Comparison of ENCODE assay signal across 14 cellular contexts in the genomic region with DNA sequence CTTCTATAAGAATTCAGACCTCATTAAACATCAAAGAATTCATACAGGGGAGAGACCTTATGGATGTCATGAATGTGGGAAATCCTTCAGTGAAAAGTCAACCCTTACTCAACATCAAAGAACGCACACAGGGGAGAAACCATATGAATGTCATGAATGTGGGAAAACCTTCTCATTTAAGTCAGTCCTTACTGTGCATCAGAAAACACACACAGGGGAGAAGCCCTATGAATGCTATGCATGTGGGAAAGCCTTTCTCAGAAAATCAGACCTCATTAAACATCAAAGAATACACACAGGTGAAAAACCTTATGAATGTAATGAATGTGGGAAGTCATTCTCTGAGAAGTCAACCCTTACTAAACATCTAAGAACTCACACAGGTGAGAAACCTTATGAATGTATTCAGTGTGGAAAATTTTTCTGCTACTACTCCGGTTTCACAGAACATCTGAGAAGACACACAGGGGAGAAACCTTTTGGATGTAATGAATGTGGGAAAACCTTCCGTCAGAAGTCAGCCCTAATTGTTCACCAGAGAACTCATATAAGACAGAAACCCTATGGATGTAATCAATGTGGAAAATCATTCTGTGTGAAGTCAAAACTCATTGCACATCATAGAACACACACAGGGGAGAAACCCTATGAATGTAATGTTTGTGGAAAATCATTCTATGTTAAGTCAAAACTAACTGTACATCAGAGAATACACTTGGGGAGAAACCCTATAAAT. TPM values are rescaled to one million over a fixed set of nuclear protein-coding genes. Genes with fewer than 3 reads are reported as not detected.
DNase-seq lines count a peak whose midpoint lies in the region; ATAC-seq, FAIRE-seq and TF ChIP-seq lines count a peak whose summit lies in the region.
"Had no signal": no experiment of that assay in that cellular context is flagged by ENCODE, and none has a peak within 500 bp of the region (broad histone marks: within the 10 kb centered on the region; RNA-seq: fewer than 3 reads in every experiment).

No MANE protein-coding gene starts in this region.

- H3K79me2 ChIP-seq in GM23338 (replicated peaks; ENCODE audit: insufficient read depth) (no peaks in the 10 kb centered on the region), astrocyte (ENCODE audit: insufficient read depth, low read length) (no peaks in the 10 kb centered on the region), MM.1S (ENCODE audit: low read length) (no peaks in the 10 kb centered on the region)

- H3K27me3 Mint-ChIP-seq in GM23338 (ENCODE audit: insufficient read depth, low read depth, poor library complexity) (peaks cover 6% of the 10 kb centered on the region), astrocyte (ENCODE audit: low read depth, unreplicated experiment) (no peaks in the 10 kb centered on the region)

- H3K4me1 ChIP-seq in A549 (no peaks in the 10 kb centered on the region), GM23338 (ENCODE audit: insufficient read depth) (no peaks in the 10 kb centered on the region), astrocyte (ENCODE audit: insufficient read depth, low read length) (no peaks in the 10 kb centered on the region), MM.1S (ENCODE audit: low read length) (no peaks in the 10 kb centered on the region)

- H3K27me3 ChIP-seq in GM23338 (ENCODE audit: insufficient read depth) (no peaks in the 10 kb centered on the region), astrocyte (ENCODE audit: insufficient read depth, low read length) (no peaks in the 10 kb centered on the region), MM.1S (replicated peaks; ENCODE audit: insufficient read depth, low read length) (no peaks in the 10 kb centered on the region)

- no peaks in the 10 kb centered on the region; the same call in 1 of the 2 replicates for H3F3A ChIP-seq in GM23338 (replicated peaks; ENCODE audit: low read depth)
- H3F3A ChIP-seq in MM.1S (ENCODE audit: insufficient read depth, low read length), result no peaks in the 10 kb centered on the region; the same call in 1 of the 2 replicates

- H3K27ac Mint-ChIP-seq in GM23338, result no peak overlapping the region
- no peak overlapping the region for H3K27ac Mint-ChIP-seq in astrocyte (ENCODE audit: unreplicated experiment)
- H3K27ac Mint-ChIP-seq: CD14-positive monocyte had no signal

- no peak for ATAC-seq in A549
- no peak for ATAC-seq in GM23338
- ATAC-seq in GM18907 (IDR thresholded peaks at IDR 0.05; ENCODE audit: unreplicated experiment), result no peak
- ATAC-seq: stimulated activated naive CD8-positive, alpha-beta T cell treated with anti-CD3 and anti-CD28 coated beads, Interleukin-15, Interleukin-2, amounts not matched to agents 100 U/mL and 50 U/mL, for 24 hours had no signal

- TF ChIP-seq CTCF in A549 (IDR thresholded peaks at IDR 0.05) (no peak), GM23338 (conservative IDR thresholded peaks at IDR 0.05; ENCODE audit: low read depth in 2 of 2) (no peak), astrocyte (IDR thresholded peaks at IDR 0.05; ENCODE audit: insufficient read depth, low read depth, low read length) (no peak), fibroblast of villous mesenchyme (IDR thresholded peaks at IDR 0.05; ENCODE audit: insufficient read depth, low read depth, low read length) (no peak), MM.1S (IDR thresholded peaks at IDR 0.05; ENCODE audit: low read length) (no peak)

- POLR2A ChIA-PET in A549 (lab: Yijun Ruan, JAX), result no interaction called here

- H4K20me1 ChIP-seq in GM23338 (replicated peaks; ENCODE audit: insufficient read depth) (no peaks in the 10 kb centered on the region), astrocyte (ENCODE audit: insufficient read depth, low read length) (no peaks in the 10 kb centered on the region), MM.1S (ENCODE audit: insufficient read depth, low read length) (no peaks in the 10 kb centered on the region)

- TF ChIP-seq POLR2A in A549 (IDR thresholded peaks at IDR 0.05; ENCODE audit: low read length), result no peak

- WGBS in A549 (ENCODE audit: missing lambda C conversion rate), result 90% methylated on average over 3 of the region's 3 CpGs

- H3K9ac ChIP-seq in astrocyte (ENCODE audit: low read length) (no peak overlapping the region), MM.1S (ENCODE audit: low read length) (no peak overlapping the region)

- peaks cover 94% of the 10 kb centered on the region for H3K36me3 Mint-ChIP-seq in GM23338 (ENCODE audit: low read depth)
- peaks cover 59% of the 10 kb centered on the region for H3K36me3 Mint-ChIP-seq in astrocyte (ENCODE audit: low read depth, unreplicated experiment)

- CTCF ChIA-PET in A549 (lab: Yijun Ruan, JAX), result no interaction called here

- H3K4me2 ChIP-seq in A549 (no peak overlapping the region), GM23338 (no peak overlapping the region), astrocyte (ENCODE audit: low read length) (no peak overlapping the region), MM.1S (ENCODE audit: low read depth, low read length) (no peak overlapping the region)

- H3K9me3 ChIP-seq in A549, result peaks cover 99% of the 10 kb centered on the region
- peaks cover 63% of the 10 kb centered on the region for H3K9me3 ChIP-seq in astrocyte (ENCODE audit: insufficient read depth, low read depth, low read length)
- H3K9me3 ChIP-seq in MM.1S (replicated peaks; ENCODE audit: insufficient read depth, low read length), result peaks cover 3% of the 10 kb centered on the region; the same call in 1 of the 2 replicates

- TF ChIP-seq EP300 in A549 (IDR thresholded peaks at IDR 0.05), result no peak

- no peaks in the 10 kb centered on the region for H3K4me1 Mint-ChIP-seq in GM23338
- no peaks in the 10 kb centered on the region for H3K4me1 Mint-ChIP-seq in astrocyte (ENCODE audit: low read depth, unreplicated experiment)
- H3K4me1 Mint-ChIP-seq: CD14-positive monocyte had no signal

- H3K27ac ChIP-seq in A549, result no peak overlapping the region
- no peak overlapping the region for H3K27ac ChIP-seq in GM23338 (ENCODE audit: low read depth)
- no peak overlapping the region for H3K27ac ChIP-seq in astrocyte (ENCODE audit: low read depth, low read length)
- H3K27ac ChIP-seq in MM.1S (ENCODE audit: low read length), result no peak overlapping the region

- peaks cover 56% of the 10 kb centered on the region for H3K36me3 ChIP-seq in GM23338 (ENCODE audit: insufficient read depth)
- H3K36me3 ChIP-seq in astrocyte (ENCODE audit: insufficient read depth, low read length), result peaks cover 27% of the 10 kb centered on the region
- H3K36me3 ChIP-seq in MM.1S (replicated peaks; ENCODE audit: insufficient read depth, low read length), result peaks cover 22% of the 10 kb centered on the region

- no peak overlapping the region for H3K4me3 ChIP-seq in A549
- no peak overlapping the region for H3K4me3 ChIP-seq in GM23338
- H3K4me3 ChIP-seq in astrocyte (ENCODE audit: insufficient read depth, low read depth, low read length), result no peak overlapping the region
- H3K4me3 ChIP-seq in fibroblast of villous mesenchyme (ENCODE audit: low read depth, low read length), result no peak overlapping the region
- H3K4me3 ChIP-seq in MM.1S (ENCODE audit: low read length), result no peak overlapping the region

- FAIRE-seq in A549 (lab: Jason Lieb, UNC), result peak; percentile 72
- peak; percentile 29 for FAIRE-seq in astrocyte (lab: Jason Lieb, UNC)

- no peak overlapping the region for H2AFZ ChIP-seq in GM23338
- no peak overlapping the region for H2AFZ ChIP-seq in astrocyte (ENCODE audit: low read depth, low read length)
- no peak overlapping the region for H2AFZ ChIP-seq in MM.1S (ENCODE audit: low read length)

- no peak for TF ChIP-seq RAD21 in A549 (conservative IDR thresholded peaks at IDR 0.05 in 1 of 2, IDR thresholded peaks at IDR 0.05 in 1 of 2)

- peak in 1 of 2 experiments; percentile 64 for DNase-seq in A549 (ENCODE audit: low read depth in 1 of 2, low spot score in 1 of 2)
- DNase-seq in GM23338 (ENCODE audit: low spot score), result peak; percentile 5
- peak; percentile 38 for DNase-seq in astrocyte (ENCODE audit: low read depth)
- peak; percentile 20 for DNase-seq in fibroblast of villous mesenchyme (ENCODE audit: low read depth)
- DNase-seq in cerebellum (ENCODE audit: low spot score), result no peak
- no peak for DNase-seq in NCI-H226
- no peak for DNase-seq in MM.1S
- DNase-seq: activated CD4-positive, alpha-beta T cell treated with anti-CD3 and anti-CD28 coated beads for 4 hours; caudate nucleus; foreskin melanocyte; NCI-H2081; stimulated activated naive CD8-positive, alpha-beta T cell treated with anti-CD3 and anti-CD28 coated beads, Interleukin-15, Interleukin-2, amounts not matched to agents 100 U/mL and 50 U/mL, for 24 hours had no signal

- H3K4me3 Mint-ChIP-seq in GM23338, result no peak overlapping the region
- H3K4me3 Mint-ChIP-seq in astrocyte (ENCODE audit: unreplicated experiment), result no peak overlapping the region
- H3K4me3 Mint-ChIP-seq: CD14-positive monocyte had no signal

- no peaks in the 10 kb centered on the region for H3K9me2 ChIP-seq in GM23338 (ENCODE audit: insufficient read depth)
- no peaks in the 10 kb centered on the region for H3K9me2 ChIP-seq in MM.1S (replicated peaks; ENCODE audit: insufficient read depth, low read length)

- peaks cover 95% of the 10 kb centered on the region for H3K9me3 Mint-ChIP-seq in GM23338
- peaks cover 74% of the 10 kb centered on the region for H3K9me3 Mint-ChIP-seq in astrocyte (ENCODE audit: unreplicated experiment)

TF ChIP-seq in A549, 52 proteins besides CTCF, POLR2A, EP300 and RAD21 (continues in another document):
- no peak for TF ChIP-seq RARB (CRISPR knock-in tag; IDR thresholded peaks at IDR 0.05)
- TF ChIP-seq RCOR1 (IDR thresholded peaks at IDR 0.05; ENCODE audit: low read depth, low read length), result no peak

RNA-seq across cellular contexts. Expression of a gene that starts 24.1 kb away (rescaled TPM):
- polyA plus RNA-seq in A549 (2011; rRNA removed) (12.0 and 14.1 TPM in 2 replicates), A549 (2017; fragmentation: RNase III; extraction: RNeasy Plus Mini Kit Qiagen cat#74134 plus additional on column Dnase treatment) (7.3 to 7.8 TPM (median 7.3 TPM) in 3 replicates), GM23338 (2016; fragmentation: Nextera tagmentation; extraction: Ambion mirVana) (5.7 and 8.7 TPM in 2 replicates)
- 4.0 and 4.2 TPM in 2 replicates for polyA plus RNA-seq in A549 (2012; cell fraction: cytosol; rRNA removed)
- 4.5 and 5.9 TPM in 2 replicates for polyA plus RNA-seq in A549 (2012; cell fraction: nucleus; rRNA removed)
- 32.0 and 32.1 TPM in 2 replicates for polyA minus RNA-seq in A549 (2011; rRNA and poly(A)+ RNA removed)
- 12.2 and 14.6 TPM in 2 replicates for total RNA-seq in GM23338 (2014; rRNA removed; shearing (Covaris generic))
- total RNA-seq in astrocyte (10.1 and 10.3 TPM in 2 replicates), fibroblast of villous mesenchyme (10.0 and 16.8 TPM in 2 replicates), cerebellum (35.2 TPM)

Comparison
In these comparisons a context has a peak if more than half of its experiments do, and no peak if none do; other contexts are left out.
1. DNase-seq: peak in GM23338 (single experiment), astrocyte (single experiment) and fibroblast of villous mesenchyme (single experiment); none in cerebellum (single experiment), NCI-H226 (single experiment) and MM.1S (single experiment).